In genomic region chr1:9233942-9234222, GRCh38 we compare ENCODE assay signal across 8 cellular contexts. TPM values are rescaled to one million over a fixed set of nuclear protein-coding genes. Genes with fewer than 3 reads are reported as not detected.
DNase-seq lines count a peak whose midpoint lies in the region; ATAC-seq, FAIRE-seq and TF ChIP-seq lines count a peak whose summit lies in the region.

No MANE protein-coding gene starts in this region.

- no peaks in the 10 kb centered on the region for H3K9me3 Mint-ChIP-seq in activated B cell treated with CpG ODN at 0.5 μM for 24 hours

- no peak for FAIRE-seq in D721Med (lab: Jason Lieb, UNC)

- CTCF ChIA-PET in activated B cell treated with CpG ODN at 0.5 μM for 24 hours (lab: Charles Lee), result interaction anchor here (1.3 to 1.7 kb wide), 6 partner anchors 11 to 258 kb away, joined by 3 to 8 read pairs (median 4); no protein-coding TSS in a partner anchor

- TF ChIP-seq CTCF in activated B cell treated with CpG ODN at 0.5 μM for 24 hours (IDR thresholded peaks at IDR 0.05) (no peak), GM10266 (IDR thresholded peaks at IDR 0.05; ENCODE audit: control insufficient read depth, insufficient read depth, low read depth, missing control alignments) (no peak), D721Med (IDR thresholded peaks at IDR 0.05; ENCODE audit: insufficient read depth, missing control alignments) (no peak)

- H3K9ac ChIP-seq in skeletal muscle tissue (ENCODE audit: low read depth in 1 of 3, low read length in 3 of 3), result peak overlapping the region; percentile 86 to 88 (median 86)

- ATAC-seq in activated B cell treated with CpG ODN at 0.5 μM for 24 hours (ENCODE audit: low read depth), result no peak
- ATAC-seq in left ventricle myocardium superior, result peak; percentile 0
- no peak for ATAC-seq in GM21390 (IDR thresholded peaks at IDR 0.05; ENCODE audit: unreplicated experiment)

- POLR2A ChIA-PET in activated B cell treated with CpG ODN at 0.5 μM for 24 hours (lab: Charles Lee), result interaction anchor here (0.6 to 2.6 kb wide), 6 partner anchors 11 to 1197 kb away, joined by 3 to 12 read pairs (median 4); partner anchors contain the start of genes CENPS and GPR157

- peak overlapping the region; percentile 92 for H3K4me3 Mint-ChIP-seq in activated B cell treated with CpG ODN at 0.5 μM for 24 hours

- intact Hi-C loops in activated B cell treated with CpG ODN at 0.5 μM for 24 hours (cut with micrococcal nuclease), result loop anchor here (1.0 kb wide), 2 partner anchors 105 to 195 kb away; partner anchors contain the start of gene GPR157
- intact Hi-C loops in left ventricle myocardium superior (cut with micrococcal nuclease), result no loop called here

- peak overlapping the region; percentile 94 for H3K27ac Mint-ChIP-seq in activated B cell treated with CpG ODN at 0.5 μM for 24 hours

- peaks cover 2% of the 10 kb centered on the region for H3K36me3 Mint-ChIP-seq in activated B cell treated with CpG ODN at 0.5 μM for 24 hours (ENCODE audit: low read depth)

- no peaks in the 10 kb centered on the region for H3K9me3 ChIP-seq in skeletal muscle tissue (ENCODE audit: control insufficient read depth in 3 of 3, low read length in 3 of 3)

- no peak for DNase-seq in H7
- no peak for DNase-seq in activated B cell treated with CpG ODN at 0.5 μM for 24 hours
- no peak for DNase-seq in left ventricle myocardium superior
- no peak for DNase-seq in GM10266 (ENCODE audit: extremely low spot score)
- DNase-seq in D721Med (ENCODE audit: insufficient read length, low spot score), result no peak
- no peak for DNase-seq in effector CD4-positive, alpha-beta T cell

- no peaks in the 10 kb centered on the region for H3K27me3 Mint-ChIP-seq in activated B cell treated with CpG ODN at 0.5 μM for 24 hours

- H3K27me3 ChIP-seq in H7 (ENCODE audit: control insufficient read depth, insufficient read depth, low read length) (no peaks in the 10 kb centered on the region), skeletal muscle tissue (ENCODE audit: control insufficient read depth in 3 of 3, insufficient read depth in 3 of 3, low read length in 3 of 3) (no peaks in the 10 kb centered on the region)

- no peaks in the 10 kb centered on the region for H3K36me3 ChIP-seq in H7 (replicated peaks; ENCODE audit: control insufficient read depth, insufficient read depth, low read length)
- H3K36me3 ChIP-seq in skeletal muscle tissue (ENCODE audit: control insufficient read depth in 3 of 3, insufficient read depth in 3 of 3, low read length in 3 of 3), result peaks cover 0 to 3% (median 0%) of the 10 kb centered on the region in 3 donors

- H3K27ac ChIP-seq in skeletal muscle tissue (ENCODE audit: low read depth, low read length), result peak overlapping the region; percentile 94

- H3K4me3 ChIP-seq in H7 (ENCODE audit: insufficient read depth, low read depth, low read length) (peak overlapping the region; percentile 58), skeletal muscle tissue (ENCODE audit: low read length in 3 of 3) (peak overlapping the region; percentile 63 to 80 (median 78))

- H3K4me1 ChIP-seq in skeletal muscle tissue (ENCODE audit: control insufficient read depth in 3 of 3, insufficient read depth in 3 of 3, low read length in 3 of 3), result peaks cover 36 to 58% (median 53%) of the 10 kb centered on the region in 3 donors

- peaks cover 29% of the 10 kb centered on the region for H3K4me1 Mint-ChIP-seq in activated B cell treated with CpG ODN at 0.5 μM for 24 hours

RNA-seq across cellular contexts. Expression of gene H6PD, which starts 0.7 kb away (rescaled TPM):
- 13.9 and 20.2 TPM in 2 replicates for total RNA-seq in H7 (2014; rRNA removed; shearing (Covaris generic))
- total RNA-seq in activated B cell treated with CpG ODN at 0.5 μM for 24 hours (20.3 and 21.9 TPM in 2 replicates), left ventricle myocardium superior (20.3 TPM), skeletal muscle tissue (24.5 TPM)

RNA-seq across cellular contexts. Expression of gene SPSB1, which starts 58.8 kb away (rescaled TPM):
- 4.2 and 6.5 TPM in 2 replicates for total RNA-seq in H7 (2014; rRNA removed; shearing (Covaris generic))
- 5.8 and 6.1 TPM in 2 replicates for total RNA-seq in activated B cell treated with CpG ODN at 0.5 μM for 24 hours
- 13.1 TPM for total RNA-seq in left ventricle myocardium superior
- total RNA-seq in skeletal muscle tissue, result 6.3 TPM
